Comparison of ENCODE assay signal across 25 cellular contexts in genomic region chrX:133658244-133658911, GRCh38.
A peak's percentile ranks its signal among the peaks of the same experiment; 100 is the strongest.
DNase-seq lines count a peak whose midpoint lies in the region; ATAC-seq, FAIRE-seq and TF ChIP-seq lines count a peak whose summit lies in the region.
"Had no signal": no experiment of that assay in that cellular context is flagged by ENCODE, and none has a peak within 500 bp of the region (broad histone marks: within the 10 kb centered on the region; RNA-seq: fewer than 3 reads in every experiment).

No MANE protein-coding gene starts in this region.

- peak; percentile 48 for DNase-seq in NCI-H748 (lab: John Stamatoyannopoulos, UW; ENCODE audit: unreplicated experiment)
- DNase-seq in NCI-H748 treated with DMSO at 0.1 percent for 48 hours (lab: John Stamatoyannopoulos, UW): no peak
- no peak for DNase-seq in GM12878 (ENCODE audit: low read depth, low spot score)
- DNase-seq in mesothelial cell of epicardium (ENCODE audit: low spot score in 2 of 2, unreplicated experiment in 2 of 2): no peak
- DNase-seq in activated T-cell treated with anti-CD3 and anti-CD28 coated beads, Interleukin-2, amount 50 U/mL, for 1 hour: no peak
- no peak for DNase-seq in frontal cortex (ENCODE audit: low spot score in 2 of 2)
- no peak for DNase-seq in osteoblast (ENCODE audit: insufficient read length, low spot score, missing footprints)
- DNase-seq: 8988T; AML-193; C1 segment of cervical spinal cord; CD8-positive, alpha-beta T cell; DMS153; GF-D8; HFFc6; MM.1S; NCI-H1048; NCI-H1417 treated with DMSO at 0.1 percent for 48 hours; NCI-H187 treated with DMSO at 0.1 percent for 48 hours; NCI-H2227 treated with DMSO at 0.1 percent for 48 hours; NCI-H510A; NCI-H774 had no signal

- no peak overlapping the region for H3K9ac ChIP-seq in GM12878 (ENCODE audit: control insufficient read depth, insufficient read depth, low read length)

- H3K4me1 Mint-ChIP-seq in mesothelial cell of epicardium: peaks cover 39% of the 10 kb centered on the region

- no peaks in the 10 kb centered on the region for H3K79me2 ChIP-seq in GM12878 (ENCODE audit: control insufficient read depth, insufficient read depth, low read length)
- no peaks in the 10 kb centered on the region for H3K79me2 ChIP-seq in osteoblast (ENCODE audit: insufficient read depth, low read length)

- FAIRE-seq in GM12878 (lab: Jason Lieb, UNC): peak; percentile 44
- no peak for FAIRE-seq in frontal cortex (lab: Jason Lieb, UNC)
- FAIRE-seq: H54, K562 had no signal

- in situ Hi-C loops in GM12878 (cut with MboI): no loop called here

- TF ChIP-seq CTCF in GM12878 (IDR thresholded peaks at IDR 0.05 in 2 of 3, conservative IDR thresholded peaks at IDR 0.05 in 1 of 3; ENCODE audit: control insufficient read depth in 2 of 3, extremely low read depth in 1 of 3, insufficient read depth in 1 of 3, low read depth in 3 of 3, low read length in 3 of 3): no peak
- TF ChIP-seq CTCF in mesothelial cell of epicardium (IDR thresholded peaks at IDR 0.05; ENCODE audit: unreplicated experiment): no peak
- no peak for TF ChIP-seq CTCF in osteoblast (IDR thresholded peaks at IDR 0.05; ENCODE audit: extremely low read depth, low read depth, low read length)

- CTCF ChIA-PET in GM12878 (lab: Yijun Ruan, JAX): no interaction called here

- intact Hi-C loops in GM12878 (cut with micrococcal nuclease; ENCODE audit: unreplicated experiment): no loop called here

- TF ChIP-seq POLR2A in GM12878 (IDR thresholded peaks at IDR 0.05; ENCODE audit: low read depth, low read length): no peak

- 16% methylated on average over 3 of the region's 3 CpGs for WGBS in GM12878 (ENCODE audit: insufficient coverage, insufficient replicate concordance, low lambda C conversion rate, missing lambda C conversion rate)

- H3K9me3 Mint-ChIP-seq in mesothelial cell of epicardium: no peaks in the 10 kb centered on the region
- H3K9me3 Mint-ChIP-seq: CD8-positive, alpha-beta T cell had no signal

- no peak overlapping the region for H3K4me3 ChIP-seq in GM12878
- H3K4me3 ChIP-seq in osteoblast (ENCODE audit: insufficient read depth, low read length): no peak overlapping the region
- H3K4me3 ChIP-seq: K562, SJSA1 had no signal

- H3K9me3 ChIP-seq in GM12878 (replicated peaks; ENCODE audit: control insufficient read depth, insufficient read depth, low read length): no peaks in the 10 kb centered on the region
- H3K9me3 ChIP-seq in osteoblast (ENCODE audit: low read depth, low read length): no peaks in the 10 kb centered on the region
- H3K9me3 ChIP-seq: SJSA1 had no signal

- no peaks in the 10 kb centered on the region for H3K27me3 Mint-ChIP-seq in mesothelial cell of epicardium (ENCODE audit: low read depth)

- H3K36me3 ChIP-seq in GM12878 (ENCODE audit: control insufficient read depth in 2 of 2, insufficient read depth in 2 of 2, low read length in 1 of 2) (no peaks in the 10 kb centered on the region), osteoblast (ENCODE audit: insufficient read depth, low read length) (no peaks in the 10 kb centered on the region)
- H3K36me3 ChIP-seq: SJSA1 had no signal

- peaks cover 25% of the 10 kb centered on the region for H3K36me3 Mint-ChIP-seq in mesothelial cell of epicardium
- H3K36me3 Mint-ChIP-seq: CD8-positive, alpha-beta T cell had no signal

- no peak overlapping the region for H3K4me3 Mint-ChIP-seq in mesothelial cell of epicardium
- H3K4me3 Mint-ChIP-seq: CD8-positive, alpha-beta T cell; HFFc6 had no signal

- no peaks in the 10 kb centered on the region for H3K4me1 ChIP-seq in GM12878 (ENCODE audit: control insufficient read depth, insufficient read depth, low read length)
- peaks cover 11% of the 10 kb centered on the region for H3K4me1 ChIP-seq in osteoblast (ENCODE audit: insufficient read depth, low read length)

- TF ChIP-seq RAD21 in GM12878 (IDR thresholded peaks at IDR 0.05; ENCODE audit: insufficient read depth, low read depth, low read length): no peak

- H3K27ac ChIP-seq in GM12878 (ENCODE audit: control insufficient read depth, insufficient read depth) (no peak overlapping the region), osteoblast (ENCODE audit: low read depth, low read length) (no peak overlapping the region)
- H3K27ac ChIP-seq: SJSA1 had no signal

- RAD21 ChIA-PET in GM12878 (lab: Charles Lee; ENCODE audit: unreplicated experiment): no interaction called here

- H3K4me2 ChIP-seq in GM12878 (ENCODE audit: control insufficient read depth, insufficient read depth) (no peak overlapping the region), osteoblast (ENCODE audit: insufficient read depth, low read length) (no peak overlapping the region)

- POLR2A ChIA-PET in GM12878 (lab: Charles Lee): no interaction called here

- SMC1A ChIA-PET in GM12878 (lab: Charles Lee; ENCODE audit: uncharacterized antibody, unreplicated experiment): interaction anchor here (0.6 kb wide), 1 partner anchor 8 kb away, joined by 3 read pairs; no protein-coding TSS in a partner anchor

- H2AFZ ChIP-seq in GM12878 (ENCODE audit: control insufficient read depth, low read depth, low read length): no peak overlapping the region
- no peak overlapping the region for H2AFZ ChIP-seq in osteoblast (ENCODE audit: low read length)

- H4K20me1 ChIP-seq in GM12878 (ENCODE audit: control insufficient read depth, insufficient read depth) (no peaks in the 10 kb centered on the region), osteoblast (ENCODE audit: insufficient read depth, low read length) (no peaks in the 10 kb centered on the region)

- H3K27ac Mint-ChIP-seq in mesothelial cell of epicardium: peak overlapping the region; percentile 95
- H3K27ac Mint-ChIP-seq: CD8-positive, alpha-beta T cell; HFFc6 had no signal

- no TSS peak for BruUV-seq in GM12878 (replicated peaks; lab: Mats Ljungman, UMichigan)

- H3K27me3 ChIP-seq in GM12878 (replicated peaks in 1 of 2; ENCODE audit: control insufficient read depth in 2 of 2, insufficient read depth in 2 of 2, low read length in 1 of 2) (no peaks in the 10 kb centered on the region; a peak in 1 of 4 replicates), osteoblast (ENCODE audit: insufficient read depth, low read length) (no peaks in the 10 kb centered on the region)
- H3K27me3 ChIP-seq: SJSA1 had no signal

- ATAC-seq in GM12878: no peak
- ATAC-seq: CD8-positive, alpha-beta T cell; K562; Right ventricle myocardium inferior had no signal

- no peak for TF ChIP-seq EP300 in GM12878 (IDR thresholded peaks at IDR 0.05; ENCODE audit: borderline replicate concordance in 1 of 2, control insufficient read depth in 1 of 2, low read depth in 2 of 2, low read length in 2 of 2)

TF ChIP-seq in GM12878, 131 proteins besides CTCF, POLR2A, EP300 and RAD21:
- TF ChIP-seq SKIL (IDR thresholded peaks at IDR 0.05; ENCODE audit: low read depth, poor library complexity, severe bottlenecking): no peak
- TF ChIP-seq NR2F1 (conservative IDR thresholded peaks at IDR 0.05): no peak
- TF ChIP-seq TAF1 (IDR thresholded peaks at IDR 0.05; ENCODE audit: borderline replicate concordance, low read depth, low read length): no peak
- no peak for TF ChIP-seq YY1 (IDR thresholded peaks at IDR 0.05; ENCODE audit: low read depth, low read length)
- TF ChIP-seq, protein P1, sequence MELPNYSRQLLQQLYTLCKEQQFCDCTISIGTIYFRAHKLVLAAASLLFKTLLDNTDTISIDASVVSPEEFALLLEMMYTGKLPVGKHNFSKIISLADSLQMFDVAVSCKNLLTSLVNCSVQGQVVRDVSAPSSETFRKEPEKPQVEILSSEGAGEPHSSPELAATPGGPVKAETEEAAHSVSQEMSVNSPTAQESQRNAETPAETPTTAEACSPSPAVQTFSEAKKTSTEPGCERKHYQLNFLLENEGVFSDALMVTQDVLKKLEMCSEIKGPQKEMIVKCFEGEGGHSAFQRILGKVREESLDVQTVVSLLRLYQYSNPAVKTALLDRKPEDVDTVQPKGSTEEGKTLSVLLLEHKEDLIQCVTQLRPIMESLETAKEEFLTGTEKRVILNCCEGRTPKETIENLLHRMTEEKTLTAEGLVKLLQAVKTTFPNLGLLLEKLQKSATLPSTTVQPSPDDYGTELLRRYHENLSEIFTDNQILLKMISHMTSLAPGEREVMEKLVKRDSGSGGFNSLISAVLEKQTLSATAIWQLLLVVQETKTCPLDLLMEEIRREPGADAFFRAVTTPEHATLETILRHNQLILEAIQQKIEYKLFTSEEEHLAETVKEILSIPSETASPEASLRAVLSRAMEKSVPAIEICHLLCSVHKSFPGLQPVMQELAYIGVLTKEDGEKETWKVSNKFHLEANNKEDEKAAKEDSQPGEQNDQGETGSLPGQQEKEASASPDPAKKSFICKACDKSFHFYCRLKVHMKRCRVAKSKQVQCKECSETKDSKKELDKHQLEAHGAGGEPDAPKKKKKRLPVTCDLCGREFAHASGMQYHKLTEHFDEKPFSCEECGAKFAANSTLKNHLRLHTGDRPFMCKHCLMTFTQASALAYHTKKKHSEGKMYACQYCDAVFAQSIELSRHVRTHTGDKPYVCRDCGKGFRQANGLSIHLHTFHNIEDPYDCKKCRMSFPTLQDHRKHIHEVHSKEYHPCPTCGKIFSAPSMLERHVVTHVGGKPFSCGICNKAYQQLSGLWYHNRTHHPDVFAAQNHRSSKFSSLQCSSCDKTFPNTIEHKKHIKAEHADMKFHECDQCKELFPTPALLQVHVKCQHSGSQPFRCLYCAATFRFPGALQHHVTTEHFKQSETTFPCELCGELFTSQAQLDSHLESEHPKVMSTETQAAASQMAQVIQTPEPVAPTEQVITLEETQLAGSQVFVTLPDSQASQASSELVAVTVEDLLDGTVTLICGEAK (IDR thresholded peaks at IDR 0.05; ENCODE audit: borderline replicate concordance): no peak
- TF ChIP-seq RELA (IDR thresholded peaks at IDR 0.05; ENCODE audit: borderline replicate concordance, partially characterized antibody): no peak
- TF ChIP-seq SMARCA5 (IDR thresholded peaks at IDR 0.05): no peak
- TF ChIP-seq SMAD5 (IDR thresholded peaks at IDR 0.05; ENCODE audit: low read depth): no peak
- no peak for TF ChIP-seq LARP7 (IDR thresholded peaks at IDR 0.05)
